Comparison of ENCODE assay signal across 34 cellular contexts in genomic region chr17:10460062-10460461, GRCh38. TPM values are rescaled to one million over a fixed set of nuclear protein-coding genes. Genes with fewer than 3 reads are reported as not detected.
"Had no signal": no experiment of that assay in that cellular context is flagged by ENCODE, and none has a peak within 500 bp of the region (broad histone marks: within the 10 kb centered on the region; RNA-seq: fewer than 3 reads in every experiment).

No MANE protein-coding gene starts in this region.

- H2AFZ ChIP-seq: parathyroid adenoma had no signal

- H3K4me2 ChIP-seq: neural progenitor cell, smooth muscle cell had no signal

- H3K27ac Mint-ChIP-seq: naive thymus-derived CD4-positive, alpha-beta T cell; natural killer cell; nephron; neural progenitor cell; progenitor cell of endocrine pancreas; stimulated activated effector memory CD8-positive, alpha-beta T cell treated with anti-CD3 and anti-CD28 coated beads, Interleukin-12 subunit alpha, Interleukin-12 subunit beta, amount 100 ng/mL, for 72 hours; stimulated activated naive B cell treated with anti-CD40 and anti-IgM and Interleukin-4, amounts not matched to agents 10 μg/mL and 1 μg/mL and 100 μg/mL, for 72 hours; stimulated activated naive CD8-positive, alpha-beta T cell treated with anti-CD3 and anti-CD28 coated beads, Interleukin-15, Interleukin-2, amounts not matched to agents 100 ng/mL and 50 ng/mL, for 24 hours; type B pancreatic cell had no signal

- H3K4me3 ChIP-seq: neural progenitor cell, ovary, psoas muscle, skin epidermis, smooth muscle cell, stomach, testis, tibial artery, transverse colon, upper lobe of right lung, uterus had no signal

- H3K4me1 ChIP-seq: neural progenitor cell, parathyroid adenoma, psoas muscle, stomach, testis, tibial artery, upper lobe of right lung, uterus had no signal

- H3K27ac ChIP-seq: neural progenitor cell, ovary, parathyroid adenoma, psoas muscle, skin epidermis, stomach, testis, tibial artery, transverse colon, upper lobe of right lung, uterus had no signal

- H3K9me3 Mint-ChIP-seq: natural killer cell, nephron, neural progenitor cell, type B pancreatic cell had no signal

- H3K4me3 Mint-ChIP-seq: naive thymus-derived CD4-positive, alpha-beta T cell; natural killer cell; nephron; neural progenitor cell; stimulated activated effector memory CD8-positive, alpha-beta T cell treated with anti-CD3 and anti-CD28 coated beads, Interleukin-12 subunit alpha, Interleukin-12 subunit beta, amount 100 ng/mL, for 72 hours; stimulated activated naive B cell treated with anti-CD40 and anti-IgM and Interleukin-4, amounts not matched to agents 10 μg/mL and 1 μg/mL and 100 μg/mL, for 72 hours; stimulated activated naive CD8-positive, alpha-beta T cell treated with anti-CD3 and anti-CD28 coated beads, Interleukin-15, Interleukin-2, amounts not matched to agents 100 ng/mL and 50 ng/mL, for 24 hours; type B pancreatic cell had no signal

- H3K79me2 ChIP-seq: parathyroid adenoma had no signal

- H3K27me3 ChIP-seq: neural progenitor cell, ovary, testis, tibial artery, transverse colon, uterus had no signal

- ATAC-seq: naive thymus-derived CD4-positive, alpha-beta T cell; natural killer cell; psoas muscle; right cardiac atrium; sciatic nerve; stimulated activated effector memory CD8-positive, alpha-beta T cell treated with anti-CD3 and anti-CD28 coated beads, Interleukin-12 subunit alpha, Interleukin-12 subunit beta, amount 100 ng/mL, for 72 hours; stimulated activated naive B cell treated with anti-CD40 and anti-IgM and Interleukin-4, amounts not matched to agents 10 μg/mL and 1 μg/mL and 100 μg/mL, for 72 hours; upper lobe of right lung had no signal

- H3K9me3 ChIP-seq: ovary, psoas muscle, stomach, testis, tibial artery, transverse colon, upper lobe of right lung, uterus had no signal

- H3K36me3 ChIP-seq: neural progenitor cell, ovary, stomach, tibial artery, transverse colon, upper lobe of right lung, uterus had no signal

- H3K4me1 Mint-ChIP-seq: naive thymus-derived CD4-positive, alpha-beta T cell; natural killer cell; nephron; neural progenitor cell; stimulated activated effector memory CD8-positive, alpha-beta T cell treated with anti-CD3 and anti-CD28 coated beads, Interleukin-12 subunit alpha, Interleukin-12 subunit beta, amount 100 ng/mL, for 72 hours; stimulated activated naive B cell treated with anti-CD40 and anti-IgM and Interleukin-4, amounts not matched to agents 10 μg/mL and 1 μg/mL and 100 μg/mL, for 72 hours had no signal

- DNase-seq: naive thymus-derived CD4-positive, alpha-beta T cell; natural killer cell; occipital lobe; ovary; posterior cingulate gyrus; psoas muscle; right cardiac atrium; stimulated activated CD4-positive, alpha-beta T cell treated with anti-CD3 and anti-CD28 coated beads, Interleukin-15, amount 100 ng/mL, for 24 hours; stimulated activated CD4-positive, alpha-beta T cell treated with anti-CD3 and anti-CD28 coated beads, Interleukin-2, amount 100 ng/mL, for 24 hours; stimulated activated CD4-positive, alpha-beta T cell treated with anti-CD3 and anti-CD28 coated beads, Interleukin-2, amount 100 ng/mL, for 48 hours; stimulated activated CD4-positive, alpha-beta T cell treated with anti-CD3 and anti-CD28 coated beads, Interleukin-4, amount 100 ng/mL, for 24 hours; stimulated activated naive B cell treated with anti-CD40 and anti-IgM and Interleukin-4, amounts not matched to agents 10 μg/mL and 1 μg/mL and 100 μg/mL, for 72 hours; stimulated activated naive CD4-positive, alpha-beta T cell treated with Interleukin-2 at 50 U/mL for 16 hours; stomach; testis; tibial artery; transverse colon; upper lobe of right lung; uterus had no signal

- H3K36me3 Mint-ChIP-seq: naive thymus-derived CD4-positive, alpha-beta T cell; natural killer cell; neural progenitor cell; stimulated activated effector memory CD8-positive, alpha-beta T cell treated with anti-CD3 and anti-CD28 coated beads, Interleukin-12 subunit alpha, Interleukin-12 subunit beta, amount 100 ng/mL, for 72 hours; stimulated activated naive B cell treated with anti-CD40 and anti-IgM and Interleukin-4, amounts not matched to agents 10 μg/mL and 1 μg/mL and 100 μg/mL, for 72 hours; type B pancreatic cell had no signal

RNA-seq across cellular contexts. Expression of gene MYH4, which starts 9.3 kb away (rescaled TPM):
- total RNA-seq: naive thymus-derived CD4-positive, alpha-beta T cell; natural killer cell; occipital lobe; osteoblast; ovary; progenitor cell of endocrine pancreas; renal cortical epithelial cell; sciatic nerve; smooth muscle cell; stomach; subcutaneous adipose tissue; transverse colon; upper lobe of right lung; uterus had no signal
- polyA plus RNA-seq: naive thymus-derived CD4-positive, alpha-beta T cell; neural cell; ovary; right cardiac atrium; smooth muscle cell; stomach; urinary bladder had no signal

RNA-seq across cellular contexts. Expression of gene MYH8, which starts 38.3 kb away (rescaled TPM):
- total RNA-seq: naive thymus-derived CD4-positive, alpha-beta T cell; natural killer cell; osteoblast; ovary; progenitor cell of endocrine pancreas; renal cortical epithelial cell; right cardiac atrium; sciatic nerve; smooth muscle cell; stomach; subcutaneous adipose tissue; transverse colon; upper lobe of right lung; uterus had no signal
- polyA plus RNA-seq: naive thymus-derived CD4-positive, alpha-beta T cell; ovary; right cardiac atrium; smooth muscle cell; urinary bladder had no signal

RNA-seq across cellular contexts. Expression of gene MYH1, which starts 58.3 kb away (rescaled TPM):
- total RNA-seq: naive thymus-derived CD4-positive, alpha-beta T cell; natural killer cell; occipital lobe; osteoblast; ovary; progenitor cell of endocrine pancreas; renal cortical epithelial cell; sciatic nerve; smooth muscle cell; stomach had no signal
- polyA plus RNA-seq: naive thymus-derived CD4-positive, alpha-beta T cell; neural cell; right cardiac atrium; smooth muscle cell; urinary bladder had no signal
